In the genomic region with DNA sequence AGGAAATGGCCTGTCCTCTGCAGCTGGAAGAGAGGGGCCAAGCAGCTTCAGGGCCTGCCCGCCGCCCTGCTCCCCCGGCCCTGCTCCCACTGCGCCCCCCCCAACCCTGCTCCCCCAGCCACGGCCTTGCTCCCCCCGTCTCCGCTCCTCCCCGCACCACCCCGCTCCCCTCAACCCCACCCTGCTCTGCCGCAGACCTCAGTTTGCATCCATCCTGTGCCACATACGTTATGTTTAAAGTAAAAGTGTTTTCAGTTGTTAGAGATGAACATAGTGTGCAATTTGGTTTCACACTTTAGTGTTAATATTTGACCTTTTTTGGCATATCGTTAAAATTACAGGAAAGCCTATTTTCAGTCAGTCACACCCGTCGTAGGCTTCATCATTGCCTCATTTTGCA, we compare ENCODE assay signal across 16 cellular contexts. TPM values are rescaled to one million over a fixed set of nuclear protein-coding genes. Genes with fewer than 3 reads are reported as not detected.
DNase-seq lines count a peak whose midpoint lies in the region; ATAC-seq and TF ChIP-seq lines count a peak whose summit lies in the region.
"Had no signal": no experiment of that assay in that cellular context is flagged by ENCODE, and none has a peak within 500 bp of the region (broad histone marks: within the 10 kb centered on the region; RNA-seq: fewer than 3 reads in every experiment).

No MANE protein-coding gene starts in this region.

- POLR2A ChIA-PET in RWPE1 (lab: Yijun Ruan, JAX; ENCODE audit: low non-redundant PET) = no interaction called here

- H3K36me3 ChIP-seq in neural progenitor cell = no peaks in the 10 kb centered on the region

- peak overlapping the region; percentile 68 for H3K4me3 Mint-ChIP-seq in activated CD8-positive, alpha-beta memory T cell treated with anti-CD3 and anti-CD28 coated beads, Interleukin-2, amount 10 ng/mL, durations not matched to agents 7 days and 5 days
- no peak overlapping the region for H3K4me3 Mint-ChIP-seq in neural progenitor cell

- H4K20me1 ChIP-seq in neural progenitor cell (ENCODE audit: low read depth) = no peaks in the 10 kb centered on the region

- no peaks in the 10 kb centered on the region for H3K27me3 Mint-ChIP-seq in activated CD8-positive, alpha-beta memory T cell treated with anti-CD3 and anti-CD28 coated beads, Interleukin-2, amount 10 ng/mL, durations not matched to agents 7 days and 5 days
- H3K27me3 Mint-ChIP-seq in neural progenitor cell (ENCODE audit: insufficient read depth, low read depth) = no peaks in the 10 kb centered on the region

- peaks cover 4% of the 10 kb centered on the region for H3K4me1 ChIP-seq in neural progenitor cell
- H3K4me1 ChIP-seq: psoas muscle, SJSA1, suprapubic skin had no signal

- H3K9me3 Mint-ChIP-seq in activated CD8-positive, alpha-beta memory T cell treated with anti-CD3 and anti-CD28 coated beads, Interleukin-2, amount 10 ng/mL, durations not matched to agents 7 days and 5 days (ENCODE audit: low read depth) = no peaks in the 10 kb centered on the region
- H3K9me3 Mint-ChIP-seq in neural progenitor cell = no peaks in the 10 kb centered on the region

- H3K9ac ChIP-seq in neural progenitor cell = no peak overlapping the region

- H3K4me2 ChIP-seq in neural progenitor cell = no peak overlapping the region
- H3K4me2 ChIP-seq: hepatocyte had no signal

- CTCF ChIA-PET in activated CD8-positive, alpha-beta memory T cell treated with anti-CD3 and anti-CD28 coated beads, Interleukin-2, amount 10 ng/mL, durations not matched to agents 7 days and 5 days (lab: Charles Lee) = interaction anchor here (1.0 to 2.0 kb wide), 5 partner anchors 9 to 281 kb away, joined by 3 to 9 read pairs (median 3); a partner anchor contains a TSS
- CTCF ChIA-PET in RWPE1 (lab: Yijun Ruan, JAX) = no interaction called here

- H3K9me3 ChIP-seq in neural progenitor cell (ENCODE audit: low read depth) = no peaks in the 10 kb centered on the region
- H3K9me3 ChIP-seq: psoas muscle, SJSA1, suprapubic skin had no signal

- no peak overlapping the region for H2AFZ ChIP-seq in neural progenitor cell (replicated peaks)
- H2AFZ ChIP-seq: hepatocyte had no signal

- peak; percentile 43 for ATAC-seq in activated CD8-positive, alpha-beta memory T cell treated with anti-CD3 and anti-CD28 coated beads, Interleukin-2, amount 10 ng/mL, durations not matched to agents 7 days and 5 days
- ATAC-seq in HG03159 (IDR thresholded peaks at IDR 0.05; ENCODE audit: unreplicated experiment) (no peak), HG02759 (IDR thresholded peaks at IDR 0.05; ENCODE audit: unreplicated experiment) (no peak)

- DNase-seq in activated CD8-positive, alpha-beta memory T cell treated with anti-CD3 and anti-CD28 coated beads, Interleukin-2, amount 10 ng/mL, durations not matched to agents 7 days and 5 days = peak; percentile 82
- DNase-seq in activated CD8-positive, alpha-beta memory T cell treated with anti-CD3 and anti-CD28 coated beads, Interleukin-2, amount 50 U/mL, for 48 hours = no peak
- DNase-seq in RWPE1 (ENCODE audit: low spot score) (no peak), neural progenitor cell (ENCODE audit: low spot score) (no peak), GM19238 (ENCODE audit: insufficient read length, low spot score) (no peak)
- DNase-seq in central memory CD4-positive, alpha-beta T cell = peak; percentile 35
- DNase-seq: HCEC 1CT, left cardiac atrium, NCI-H1105 treated with DMSO at 0.1 percent for 48 hours had no signal

- peak overlapping the region; percentile 99 for H3K27ac Mint-ChIP-seq in activated CD8-positive, alpha-beta memory T cell treated with anti-CD3 and anti-CD28 coated beads, Interleukin-2, amount 10 ng/mL, durations not matched to agents 7 days and 5 days
- H3K27ac Mint-ChIP-seq in neural progenitor cell = peak overlapping the region; percentile 90

- no peaks in the 10 kb centered on the region for H3K27me3 ChIP-seq in neural progenitor cell
- H3K27me3 ChIP-seq: hepatocyte, SJSA1, suprapubic skin had no signal

- H3K4me3 ChIP-seq in neural progenitor cell = no peak overlapping the region
- H3K4me3 ChIP-seq: hepatocyte, K562, psoas muscle, SJSA1, suprapubic skin had no signal

- H3K36me3 Mint-ChIP-seq in activated CD8-positive, alpha-beta memory T cell treated with anti-CD3 and anti-CD28 coated beads, Interleukin-2, amount 10 ng/mL, durations not matched to agents 7 days and 5 days = peaks cover 9% of the 10 kb centered on the region
- peaks cover 10% of the 10 kb centered on the region for H3K36me3 Mint-ChIP-seq in neural progenitor cell

- no peak for TF ChIP-seq CTCF in RWPE1 (conservative IDR thresholded peaks at IDR 0.05; ENCODE audit: low read depth)
- no peak for TF ChIP-seq CTCF in neural progenitor cell (IDR thresholded peaks at IDR 0.05)

- H3K79me2 ChIP-seq in neural progenitor cell (ENCODE audit: low read depth) = no peaks in the 10 kb centered on the region
- H3K79me2 ChIP-seq: hepatocyte had no signal

- H3F3A ChIP-seq in neural progenitor cell (ENCODE audit: low read depth) = peaks cover 3% of the 10 kb centered on the region

- H3K27ac ChIP-seq in RWPE1 (peak overlapping the region; percentile 41; the same call in 1 of the 2 replicates), neural progenitor cell (no peak overlapping the region)
- H3K27ac ChIP-seq: hepatocyte, SJSA1, suprapubic skin had no signal

- H3K4me1 Mint-ChIP-seq in activated CD8-positive, alpha-beta memory T cell treated with anti-CD3 and anti-CD28 coated beads, Interleukin-2, amount 10 ng/mL, durations not matched to agents 7 days and 5 days = peaks cover 35% of the 10 kb centered on the region
- H3K4me1 Mint-ChIP-seq in neural progenitor cell = peaks cover 10% of the 10 kb centered on the region

RNA-seq across cellular contexts. Expression of a gene that starts 34.1 kb away (rescaled TPM):
- 10 to 100 TPM; 43.4 to 70.4 TPM for total RNA-seq in activated CD8-positive, alpha-beta memory T cell treated with anti-CD3 and anti-CD28 coated beads, Interleukin-2, amount 10 ng/mL, durations not matched to agents 7 days and 5 days
- total RNA-seq in neural progenitor cell (ENCODE audit: low replicate concordance) = 50.7 and 54.1 TPM in 2 replicates

Comparison
In these comparisons a context has a peak if more than half of its experiments do, and no peak if none do; other contexts are left out.
1. DNase-seq: peak in activated CD8-positive, alpha-beta memory T cell treated with anti-CD3 and anti-CD28 coated beads, Interleukin-2, amount 10 ng/mL, durations not matched to agents 7 days and 5 days (single experiment) and central memory CD4-positive, alpha-beta T cell (single experiment); none in activated CD8-positive, alpha-beta memory T cell treated with anti-CD3 and anti-CD28 coated beads, Interleukin-2, amount 50 U/mL, for 48 hours (single experiment), RWPE1 (single experiment), neural progenitor cell (single experiment) and GM19238 (single experiment).